Comparison of ENCODE assay signal across 2 cellular contexts in genomic region chr1:36436820-36437219, GRCh38.
TF ChIP-seq lines count a peak whose summit lies in the region.

No MANE protein-coding gene starts in this region.

TF ChIP-seq in Ishikawa, 13 proteins besides CTCF, POLR2A, EP300 and RAD21:
- peak; percentile 74 for TF ChIP-seq TEAD4 (IDR thresholded peaks at IDR 0.05)
- TF ChIP-seq TAF1 (IDR thresholded peaks at IDR 0.05; ENCODE audit: low read depth): no peak
- peak; percentile 55; the same call in 1 of the 2 replicates for TF ChIP-seq TCF12 (IDR thresholded peaks at IDR 0.05; ENCODE audit: low read depth)
- TF ChIP-seq, protein P1, sequence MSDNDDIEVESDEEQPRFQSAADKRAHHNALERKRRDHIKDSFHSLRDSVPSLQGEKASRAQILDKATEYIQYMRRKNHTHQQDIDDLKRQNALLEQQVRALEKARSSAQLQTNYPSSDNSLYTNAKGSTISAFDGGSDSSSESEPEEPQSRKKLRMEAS (IDR thresholded peaks at IDR 0.05): no peak
- TF ChIP-seq, protein P2, sequence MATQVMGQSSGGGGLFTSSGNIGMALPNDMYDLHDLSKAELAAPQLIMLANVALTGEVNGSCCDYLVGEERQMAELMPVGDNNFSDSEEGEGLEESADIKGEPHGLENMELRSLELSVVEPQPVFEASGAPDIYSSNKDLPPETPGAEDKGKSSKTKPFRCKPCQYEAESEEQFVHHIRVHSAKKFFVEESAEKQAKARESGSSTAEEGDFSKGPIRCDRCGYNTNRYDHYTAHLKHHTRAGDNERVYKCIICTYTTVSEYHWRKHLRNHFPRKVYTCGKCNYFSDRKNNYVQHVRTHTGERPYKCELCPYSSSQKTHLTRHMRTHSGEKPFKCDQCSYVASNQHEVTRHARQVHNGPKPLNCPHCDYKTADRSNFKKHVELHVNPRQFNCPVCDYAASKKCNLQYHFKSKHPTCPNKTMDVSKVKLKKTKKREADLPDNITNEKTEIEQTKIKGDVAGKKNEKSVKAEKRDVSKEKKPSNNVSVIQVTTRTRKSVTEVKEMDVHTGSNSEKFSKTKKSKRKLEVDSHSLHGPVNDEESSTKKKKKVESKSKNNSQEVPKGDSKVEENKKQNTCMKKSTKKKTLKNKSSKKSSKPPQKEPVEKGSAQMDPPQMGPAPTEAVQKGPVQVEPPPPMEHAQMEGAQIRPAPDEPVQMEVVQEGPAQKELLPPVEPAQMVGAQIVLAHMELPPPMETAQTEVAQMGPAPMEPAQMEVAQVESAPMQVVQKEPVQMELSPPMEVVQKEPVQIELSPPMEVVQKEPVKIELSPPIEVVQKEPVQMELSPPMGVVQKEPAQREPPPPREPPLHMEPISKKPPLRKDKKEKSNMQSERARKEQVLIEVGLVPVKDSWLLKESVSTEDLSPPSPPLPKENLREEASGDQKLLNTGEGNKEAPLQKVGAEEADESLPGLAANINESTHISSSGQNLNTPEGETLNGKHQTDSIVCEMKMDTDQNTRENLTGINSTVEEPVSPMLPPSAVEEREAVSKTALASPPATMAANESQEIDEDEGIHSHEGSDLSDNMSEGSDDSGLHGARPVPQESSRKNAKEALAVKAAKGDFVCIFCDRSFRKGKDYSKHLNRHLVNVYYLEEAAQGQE (IDR thresholded peaks at IDR 0.05; ENCODE audit: low read depth): no peak
TF ChIP-seq in Ishikawa: peak in this region for 2.

TF ChIP-seq in GM12878, 131 proteins besides CTCF, POLR2A, EP300 and RAD21:
- no peak for TF ChIP-seq ZNF217 (IDR thresholded peaks at IDR 0.05)
- TF ChIP-seq, protein P3, sequence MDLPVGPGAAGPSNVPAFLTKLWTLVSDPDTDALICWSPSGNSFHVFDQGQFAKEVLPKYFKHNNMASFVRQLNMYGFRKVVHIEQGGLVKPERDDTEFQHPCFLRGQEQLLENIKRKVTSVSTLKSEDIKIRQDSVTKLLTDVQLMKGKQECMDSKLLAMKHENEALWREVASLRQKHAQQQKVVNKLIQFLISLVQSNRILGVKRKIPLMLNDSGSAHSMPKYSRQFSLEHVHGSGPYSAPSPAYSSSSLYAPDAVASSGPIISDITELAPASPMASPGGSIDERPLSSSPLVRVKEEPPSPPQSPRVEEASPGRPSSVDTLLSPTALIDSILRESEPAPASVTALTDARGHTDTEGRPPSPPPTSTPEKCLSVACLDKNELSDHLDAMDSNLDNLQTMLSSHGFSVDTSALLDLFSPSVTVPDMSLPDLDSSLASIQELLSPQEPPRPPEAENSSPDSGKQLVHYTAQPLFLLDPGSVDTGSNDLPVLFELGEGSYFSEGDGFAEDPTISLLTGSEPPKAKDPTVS (IDR thresholded peaks at IDR 0.05; ENCODE audit: low read depth, low read length): no peak
- TF ChIP-seq EZH2 (IDR thresholded peaks at IDR 0.05; ENCODE audit: borderline replicate concordance, control insufficient read depth, low read depth, low read length): no peak
- TF ChIP-seq CBX5 (IDR thresholded peaks at IDR 0.05; ENCODE audit: low read depth): no peak
- TF ChIP-seq, protein P4, sequence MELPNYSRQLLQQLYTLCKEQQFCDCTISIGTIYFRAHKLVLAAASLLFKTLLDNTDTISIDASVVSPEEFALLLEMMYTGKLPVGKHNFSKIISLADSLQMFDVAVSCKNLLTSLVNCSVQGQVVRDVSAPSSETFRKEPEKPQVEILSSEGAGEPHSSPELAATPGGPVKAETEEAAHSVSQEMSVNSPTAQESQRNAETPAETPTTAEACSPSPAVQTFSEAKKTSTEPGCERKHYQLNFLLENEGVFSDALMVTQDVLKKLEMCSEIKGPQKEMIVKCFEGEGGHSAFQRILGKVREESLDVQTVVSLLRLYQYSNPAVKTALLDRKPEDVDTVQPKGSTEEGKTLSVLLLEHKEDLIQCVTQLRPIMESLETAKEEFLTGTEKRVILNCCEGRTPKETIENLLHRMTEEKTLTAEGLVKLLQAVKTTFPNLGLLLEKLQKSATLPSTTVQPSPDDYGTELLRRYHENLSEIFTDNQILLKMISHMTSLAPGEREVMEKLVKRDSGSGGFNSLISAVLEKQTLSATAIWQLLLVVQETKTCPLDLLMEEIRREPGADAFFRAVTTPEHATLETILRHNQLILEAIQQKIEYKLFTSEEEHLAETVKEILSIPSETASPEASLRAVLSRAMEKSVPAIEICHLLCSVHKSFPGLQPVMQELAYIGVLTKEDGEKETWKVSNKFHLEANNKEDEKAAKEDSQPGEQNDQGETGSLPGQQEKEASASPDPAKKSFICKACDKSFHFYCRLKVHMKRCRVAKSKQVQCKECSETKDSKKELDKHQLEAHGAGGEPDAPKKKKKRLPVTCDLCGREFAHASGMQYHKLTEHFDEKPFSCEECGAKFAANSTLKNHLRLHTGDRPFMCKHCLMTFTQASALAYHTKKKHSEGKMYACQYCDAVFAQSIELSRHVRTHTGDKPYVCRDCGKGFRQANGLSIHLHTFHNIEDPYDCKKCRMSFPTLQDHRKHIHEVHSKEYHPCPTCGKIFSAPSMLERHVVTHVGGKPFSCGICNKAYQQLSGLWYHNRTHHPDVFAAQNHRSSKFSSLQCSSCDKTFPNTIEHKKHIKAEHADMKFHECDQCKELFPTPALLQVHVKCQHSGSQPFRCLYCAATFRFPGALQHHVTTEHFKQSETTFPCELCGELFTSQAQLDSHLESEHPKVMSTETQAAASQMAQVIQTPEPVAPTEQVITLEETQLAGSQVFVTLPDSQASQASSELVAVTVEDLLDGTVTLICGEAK (IDR thresholded peaks at IDR 0.05; ENCODE audit: borderline replicate concordance): no peak
- no peak for TF ChIP-seq GABPA (IDR thresholded peaks at IDR 0.05; ENCODE audit: low read depth)
